Comparison of ENCODE assay signal across 8 cellular contexts in the genomic region with DNA sequence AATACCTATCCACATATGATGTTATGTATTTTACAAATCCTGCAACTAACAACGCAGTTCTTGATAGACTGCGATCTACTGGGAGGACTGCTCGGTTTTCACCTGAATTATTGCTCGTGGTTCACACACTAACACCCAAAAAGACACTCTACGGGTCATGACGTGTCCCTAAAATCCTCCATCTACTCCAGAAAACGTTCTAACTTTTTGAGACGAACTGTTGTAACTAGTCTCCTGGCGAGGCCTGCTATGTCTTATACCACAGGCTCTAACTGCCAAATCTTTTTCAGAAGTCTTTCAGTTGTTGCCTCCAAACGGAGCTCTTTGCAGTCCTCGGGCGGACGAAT.
DNase-seq lines count a peak whose midpoint lies in the region; FAIRE-seq and TF ChIP-seq lines count a peak whose summit lies in the region.

No MANE protein-coding gene starts in this region.

- H3K18ac ChIP-seq in H1 (ENCODE audit: extremely low read depth, low read length), result peak overlapping the region; percentile 60; the same call in 1 of the 2 replicates

- H3K56ac ChIP-seq in H1 (replicated peaks; ENCODE audit: insufficient read length, low read depth, low read length), result no peak overlapping the region

- no peak overlapping the region for H2AFZ ChIP-seq in H1 (ENCODE audit: low read length)

- H3K79me2 ChIP-seq in H1 (ENCODE audit: control insufficient read depth in 1 of 2, insufficient read depth in 2 of 2, low read length in 2 of 2), result no peaks in the 10 kb centered on the region

- CTCF ChIA-PET in CD8-positive, alpha-beta memory T cell (lab: Charles Lee), result interaction anchor here (0.7 to 9.2 kb wide), 5 partner anchors 10 to 788 kb away, joined by 3 to 133 read pairs (median 20); partner anchors contain the start of gene TRIM13
- CTCF ChIA-PET in H1 (lab: Charles Lee; ENCODE audit: partially characterized antibody), result interaction anchor here (1.0 to 2.5 kb wide), 7 partner anchors 15 to 147 kb away, joined by 3 to 13 read pairs (median 4); partner anchors contain the start of gene TRIM13

- whole genome bisulfite sequencing in H1 (ENCODE audit: extremely low coverage in 1 of 2, insufficient coverage in 1 of 2, insufficient read length in 1 of 2, insufficient replicate concordance in 2 of 2, low coverage in 1 of 2, low lambda C conversion rate in 2 of 2, missing lambda C conversion rate in 1 of 2), 2 experiments, result 5% methylated on average over 13 of the region's 13 CpGs; no CpG with 5 or more reads in 1 of the 2 experiments

- H4K91ac ChIP-seq in H1 (replicated peaks; ENCODE audit: insufficient read length, low read length), result no peak overlapping the region

- no peak overlapping the region for H2BK15ac ChIP-seq in H1 (ENCODE audit: low read length)

- peaks cover 27% of the 10 kb centered on the region for H3K23me2 ChIP-seq in H1 (ENCODE audit: low read depth, low read length)

- H3K9ac ChIP-seq in H1 (replicated peaks in 1 of 4; ENCODE audit: extremely low read depth in 1 of 4, low read depth in 3 of 4, low read length in 3 of 4), result peak overlapping the region in 3 of 4 experiments; percentile 1 to 44 (median 16); a peak in 3 of 7 replicates

- no peak for TF ChIP-seq CTCF in LNCaP clone FGC (IDR thresholded peaks at IDR 0.05; ENCODE audit: control insufficient read depth, extremely low read depth, insufficient read depth)
- no peak for TF ChIP-seq CTCF in H1 (IDR thresholded peaks at IDR 0.05; ENCODE audit: control extremely low read depth in 1 of 3, insufficient read depth in 1 of 3, low read depth in 1 of 3, low read length in 3 of 3)
- TF ChIP-seq CTCF in neutrophil (IDR thresholded peaks at IDR 0.05), result no peak

- TF ChIP-seq POLR2A in H1 (IDR thresholded peaks at IDR 0.05; ENCODE audit: control extremely low read depth in 1 of 2, low read depth in 2 of 2, low read length in 2 of 2), result no peak

- peaks cover 2% of the 10 kb centered on the region for H3K27me3 ChIP-seq in CD8-positive, alpha-beta memory T cell (ENCODE audit: insufficient read depth, low read length, poor library complexity, severe bottlenecking)
- H3K27me3 ChIP-seq in H1 (replicated peaks in 1 of 4; ENCODE audit: control insufficient read depth in 3 of 4, extremely low read depth in 1 of 4, insufficient read depth in 3 of 4, low read length in 3 of 4), result peaks cover 35 to 61% (median 58%) of the 10 kb centered on the region in 4 experiments
- peaks cover 12% of the 10 kb centered on the region for H3K27me3 ChIP-seq in neutrophil

- peaks cover 41% of the 10 kb centered on the region for H3K4me1 ChIP-seq in CD8-positive, alpha-beta memory T cell (ENCODE audit: insufficient read depth, low read length)
- peaks cover 2 to 26% (median 21%) of the 10 kb centered on the region in 4 experiments for H3K4me1 ChIP-seq in H1 (replicated peaks in 1 of 4; ENCODE audit: control insufficient read depth in 3 of 4, insufficient read depth in 4 of 4, low read length in 3 of 4)
- H3K4me1 ChIP-seq in neutrophil (ENCODE audit: control insufficient read depth in 1 of 2, insufficient read depth in 1 of 2, low read depth in 1 of 2, low read length in 1 of 2), result peaks cover 50 to 56% of the 10 kb centered on the region in 2 experiments

- H3K4ac ChIP-seq in H1 (replicated peaks; ENCODE audit: insufficient read length, low read depth, low read length), result no peak overlapping the region

- H3K9me3 Mint-ChIP-seq in CD8-positive, alpha-beta memory T cell, result peaks cover 0 to 2% (median 0%) of the 10 kb centered on the region in 5 donors

- H3K9me3 ChIP-seq in CD8-positive, alpha-beta memory T cell (ENCODE audit: low read length), result no peaks in the 10 kb centered on the region
- H3K9me3 ChIP-seq in H1 (ENCODE audit: insufficient read depth in 2 of 2, low read depth in 1 of 2, low read length in 1 of 2), result no peaks in the 10 kb centered on the region
- no peaks in the 10 kb centered on the region for H3K9me3 ChIP-seq in neutrophil

- H4K8ac ChIP-seq in H1 (ENCODE audit: extremely low read depth, insufficient read depth, low read length), result no peak overlapping the region

- peak overlapping the region; percentile 86 to 98 for H3K4me2 ChIP-seq in H1 (ENCODE audit: insufficient read depth in 1 of 2, low read depth in 2 of 2, low read length in 2 of 2)

- H2AK5ac ChIP-seq in H1 (ENCODE audit: low read depth, low read length), result no peak overlapping the region

- H3K27ac ChIP-seq in CD8-positive, alpha-beta memory T cell (ENCODE audit: low read depth, low read length), result peak overlapping the region; percentile 95
- no peak overlapping the region for H3K27ac ChIP-seq in H1 (ENCODE audit: low read depth, low read length)
- peak overlapping the region; percentile 100 for H3K27ac ChIP-seq in neutrophil

- H3K79me1 ChIP-seq in H1 (ENCODE audit: low read depth, low read length), result no peaks in the 10 kb centered on the region

- no peak for TF ChIP-seq RAD21 in H1 (IDR thresholded peaks at IDR 0.05 in 1 of 2, conservative IDR thresholded peaks at IDR 0.05 in 1 of 2; ENCODE audit: low read depth in 2 of 2, low read length in 2 of 2)

- H3K36me3 ChIP-seq in CD8-positive, alpha-beta memory T cell (ENCODE audit: insufficient read depth, low read length), result no peaks in the 10 kb centered on the region
- H3K36me3 ChIP-seq in H1 (ENCODE audit: control insufficient read depth in 2 of 4, insufficient read depth in 4 of 4, low read length in 3 of 4), result no peaks in the 10 kb centered on the region
- H3K36me3 ChIP-seq in neutrophil, result peaks cover 15% of the 10 kb centered on the region

- peaks cover 11 to 15% of the 10 kb centered on the region in 2 donors for H3K27me3 Mint-ChIP-seq in CD8-positive, alpha-beta memory T cell

- H3K4me1 Mint-ChIP-seq in CD8-positive, alpha-beta memory T cell, result peaks cover 44 to 68% (median 60%) of the 10 kb centered on the region in 3 donors

- no peak overlapping the region for H3K14ac ChIP-seq in H1 (ENCODE audit: insufficient read length)

- H3K27ac Mint-ChIP-seq in CD8-positive, alpha-beta memory T cell, result peak overlapping the region; percentile 93 to 99 (median 97)

- TF ChIP-seq EP300 in H1 (IDR thresholded peaks at IDR 0.05; ENCODE audit: borderline replicate concordance in 1 of 2, low read depth in 2 of 2, low read length in 2 of 2), result no peak

- H2BK12ac ChIP-seq in H1 (ENCODE audit: low read depth, low read length), result 0 out of 2 replicates have a peak overlapping the region, but pooled peaks have one; percentile 60

- H3K4me3 ChIP-seq in CD8-positive, alpha-beta memory T cell (ENCODE audit: low read length), result peak overlapping the region; percentile 77
- H3K4me3 ChIP-seq in LNCaP clone FGC (ENCODE audit: low read depth, low read length) (peak overlapping the region; percentile 89), H1 (ENCODE audit: extremely low read depth in 1 of 4, insufficient read depth in 2 of 4, low read depth in 3 of 4, low read length in 4 of 4) (peak overlapping the region; percentile 70 to 85 (median 72)), neutrophil (ENCODE audit: low read depth in 1 of 2, low read length in 1 of 2) (peak overlapping the region; percentile 97 to 99)

- H3K36me3 Mint-ChIP-seq in CD8-positive, alpha-beta memory T cell, result peaks cover 0 to 15% (median 3%) of the 10 kb centered on the region in 3 donors

- H3K23ac ChIP-seq in H1 (ENCODE audit: insufficient read length), result no peak overlapping the region

- DNase-seq in CD8-positive, alpha-beta memory T cell, result no peak
- DNase-seq in LNCaP clone FGC (ENCODE audit: low read depth) (no peak), H1 (ENCODE audit: low read depth in 1 of 2, low spot score in 2 of 2) (no peak), retina (no peak), NCI-H2107 (lab: John Stamatoyannopoulos, UW) (no peak), NCI-H345 treated with DMSO at 0.1 percent for 48 hours (lab: John Stamatoyannopoulos, UW; ENCODE audit: unreplicated experiment) (no peak), NCI-H524 (lab: John Stamatoyannopoulos, UW) (no peak)

- H2BK120ac ChIP-seq in H1 (replicated peaks; ENCODE audit: low read depth, low read length), result no peak overlapping the region

- no peak for FAIRE-seq in H1 (lab: Jason Lieb, UNC)

- no peak overlapping the region for H4K5ac ChIP-seq in H1 (ENCODE audit: insufficient read length, low read depth, low read length)

- H4K20me1 ChIP-seq in H1 (replicated peaks in 1 of 2; ENCODE audit: control insufficient read depth in 1 of 2, insufficient read depth in 2 of 2, low read length in 2 of 2), result peaks cover 11 to 12% of the 10 kb centered on the region in 2 experiments

- H2BK5ac ChIP-seq in H1 (ENCODE audit: low read depth, low read length), result 0 out of 2 replicates have a peak overlapping the region, but pooled peaks have one; percentile 52

- no peak overlapping the region for H2BK20ac ChIP-seq in H1 (ENCODE audit: low read length)

- POLR2A ChIA-PET in CD8-positive, alpha-beta memory T cell (lab: Charles Lee), result interaction anchor here (0.7 to 5.0 kb wide), 12 partner anchors 9 to 788 kb away, joined by 3 to 139 read pairs (median 4); partner anchors contain the start of genes PHF11, RNASEH2B and TRIM13
- POLR2A ChIA-PET in H1 (lab: Charles Lee; ENCODE audit: partially characterized antibody), result interaction anchor here (1.0 to 6.9 kb wide), 5 partner anchors 8 to 125 kb away, joined by 3 to 52 read pairs (median 8); partner anchors contain the start of gene TRIM13

- H3K4me3 Mint-ChIP-seq in CD8-positive, alpha-beta memory T cell, result peak overlapping the region; percentile 89 to 93 (median 92)

TF ChIP-seq in H1, 55 proteins besides CTCF, POLR2A, EP300 and RAD21:
- TF ChIP-seq EZH2 (IDR thresholded peaks at IDR 0.05; ENCODE audit: low read depth, low read length, severe bottlenecking), result peak; percentile 45
- no peak for TF ChIP-seq NRF1 (IDR thresholded peaks at IDR 0.05; ENCODE audit: low read depth, low read length)
- TF ChIP-seq CEBPB (IDR thresholded peaks at IDR 0.05; ENCODE audit: low read depth, low read length), result no peak
- peak; percentile 62 for TF ChIP-seq RNF2 (IDR thresholded peaks at IDR 0.05; ENCODE audit: borderline replicate concordance, low read depth, low read length, missing control alignments, poor library complexity, severe bottlenecking)
- no peak for TF ChIP-seq SIN3A (conservative IDR thresholded peaks at IDR 0.05 in 1 of 2, IDR thresholded peaks at IDR 0.05 in 1 of 2; ENCODE audit: low read depth in 1 of 2, low read length in 2 of 2)
- TF ChIP-seq TAF7 (optimal IDR thresholded peaks at IDR 0.05; ENCODE audit: borderline replicate concordance, low read depth, low read length), result no peak
- TF ChIP-seq TBP (IDR thresholded peaks at IDR 0.05; ENCODE audit: low read depth, low read length), result no peak
- peak; percentile 49 for TF ChIP-seq SUZ12 (IDR thresholded peaks at IDR 0.05; ENCODE audit: low read length)
